19 cellular contexts compared by ENCODE assay signal in genomic region chr4:70183940-70184246, GRCh38. TPM values are rescaled to one million over a fixed set of nuclear protein-coding genes. Genes with fewer than 3 reads are reported as not detected.
DNase-seq lines count a peak whose midpoint lies in the region; ATAC-seq and TF ChIP-seq lines count a peak whose summit lies in the region.
"Had no signal": no experiment of that assay in that cellular context is flagged by ENCODE, and none has a peak within 500 bp of the region (broad histone marks: within the 10 kb centered on the region; RNA-seq: fewer than 3 reads in every experiment).

No MANE protein-coding gene starts in this region.

- H3K36me3 Mint-ChIP-seq in HFFc6 (ENCODE audit: low read depth): no peaks in the 10 kb centered on the region
- no peaks in the 10 kb centered on the region for H3K36me3 Mint-ChIP-seq in mesothelial cell of epicardium
- H3K36me3 Mint-ChIP-seq: CD4-positive, CD25-positive, alpha-beta regulatory T cell had no signal

- H3K4me3 ChIP-seq in foreskin fibroblast (ENCODE audit: low read depth in 1 of 2, low read length in 2 of 2): no peak overlapping the region
- H3K4me3 ChIP-seq: A549, GM12878, GM23248, MG63, SJSA1 had no signal

- H3K4me1 Mint-ChIP-seq in HFFc6 (ENCODE audit: low read depth): no peaks in the 10 kb centered on the region
- peaks cover 49% of the 10 kb centered on the region for H3K4me1 Mint-ChIP-seq in mesothelial cell of epicardium
- H3K4me1 Mint-ChIP-seq: CD4-positive, CD25-positive, alpha-beta regulatory T cell had no signal

- no peaks in the 10 kb centered on the region for H3K27me3 Mint-ChIP-seq in HFFc6 (ENCODE audit: insufficient read depth)
- no peaks in the 10 kb centered on the region for H3K27me3 Mint-ChIP-seq in mesothelial cell of epicardium (ENCODE audit: low read depth)
- H3K27me3 Mint-ChIP-seq: CD4-positive, CD25-positive, alpha-beta regulatory T cell had no signal

- TF ChIP-seq CTCF in 22Rv1 (IDR thresholded peaks at IDR 0.05) (peak; percentile 71), HFFc6 (IDR thresholded peaks at IDR 0.05) (peak; percentile 28), VCaP (conservative IDR thresholded peaks at IDR 0.05) (peak; percentile 51), mesothelial cell of epicardium (IDR thresholded peaks at IDR 0.05; ENCODE audit: unreplicated experiment) (peak; percentile 33), foreskin fibroblast (IDR thresholded peaks at IDR 0.05; ENCODE audit: low read depth, low read length) (no peak)

- DNase-seq in HFFc6: no peak
- no peak for DNase-seq in mesothelial cell of epicardium (ENCODE audit: low spot score in 2 of 2, unreplicated experiment in 2 of 2)
- no peak for DNase-seq in foreskin fibroblast
- DNase-seq in inferior parietal cortex (ENCODE audit: extremely low spot score): no peak
- no peak for DNase-seq in stimulated activated CD4-positive, alpha-beta T cell treated with anti-CD3 and anti-CD28 coated beads, Interleukin-1b, Interleukin-23, amount 100 ng/mL, for 48 hours
- DNase-seq: DMS79, NCI-H1105 had no signal

- H3K27ac Mint-ChIP-seq in HFFc6 (no peak overlapping the region), mesothelial cell of epicardium (peak overlapping the region; percentile 27)
- H3K27ac Mint-ChIP-seq: CD4-positive, CD25-positive, alpha-beta regulatory T cell had no signal

- no peak overlapping the region for H3K4me3 Mint-ChIP-seq in HFFc6
- H3K4me3 Mint-ChIP-seq in mesothelial cell of epicardium: no peak overlapping the region
- H3K4me3 Mint-ChIP-seq: CD4-positive, CD25-positive, alpha-beta regulatory T cell had no signal

- peaks cover 6% of the 10 kb centered on the region for H3K9me3 Mint-ChIP-seq in HFFc6
- H3K9me3 Mint-ChIP-seq in mesothelial cell of epicardium: no peaks in the 10 kb centered on the region

- H3K27ac ChIP-seq in 22Rv1 (no peak overlapping the region), VCaP (no peak overlapping the region)
- H3K27ac ChIP-seq: A549, GM23248, SJSA1 had no signal

- ATAC-seq in GM21515 (IDR thresholded peaks at IDR 0.05; ENCODE audit: unreplicated experiment): no peak

RNA-seq across cellular contexts. Expression of gene ODAM, which starts 11.6 kb away (rescaled TPM):
- total RNA-seq in HFFc6 (2021; fragmentation: NEBNext Ultra II Directional; extraction: Animal tissue kit (Norgen Biotek cat#: 25700)): not detected
- 2.8 to 3.2 TPM (median 3.1 TPM) in 3 replicates for total RNA-seq in mesothelial cell of epicardium
- total RNA-seq: CD4-positive, CD25-positive, alpha-beta regulatory T cell; G401; GM12878; GM23248; NCI-H460; RPMI7951; SJSA1 had no signal

RNA-seq across cellular contexts. Expression of gene PRR27, which starts 29.9 kb away (rescaled TPM):
- not detected for total RNA-seq in HFFc6 (2021; fragmentation: NEBNext Ultra II Directional; extraction: Animal tissue kit (Norgen Biotek cat#: 25700))
- total RNA-seq in mesothelial cell of epicardium: not detected in 3 replicates
- total RNA-seq: CD4-positive, CD25-positive, alpha-beta regulatory T cell; G401; GM12878; GM23248; NCI-H460; RPMI7951; SJSA1 had no signal

RNA-seq across cellular contexts. Expression of gene FDCSP, which starts 42.0 kb away (rescaled TPM):
- not detected for total RNA-seq in HFFc6 (2021; fragmentation: NEBNext Ultra II Directional; extraction: Animal tissue kit (Norgen Biotek cat#: 25700))
- total RNA-seq in mesothelial cell of epicardium: 0.72 to 1.5 TPM (median 0.75 TPM) in 3 replicates
- total RNA-seq: CD4-positive, CD25-positive, alpha-beta regulatory T cell; G401; GM12878; GM23248; NCI-H460; RPMI7951; SJSA1 had no signal

RNA-seq across cellular contexts. Expression of gene CSN3, which starts 58.5 kb away (rescaled TPM):
- total RNA-seq in HFFc6 (2021; fragmentation: NEBNext Ultra II Directional; extraction: Animal tissue kit (Norgen Biotek cat#: 25700)): not detected
- not detected in 3 replicates for total RNA-seq in mesothelial cell of epicardium
- total RNA-seq: CD4-positive, CD25-positive, alpha-beta regulatory T cell; G401; GM12878; GM23248; NCI-H460; RPMI7951; SJSA1 had no signal
